19 cellular contexts compared by ENCODE assay signal in the genomic region with DNA sequence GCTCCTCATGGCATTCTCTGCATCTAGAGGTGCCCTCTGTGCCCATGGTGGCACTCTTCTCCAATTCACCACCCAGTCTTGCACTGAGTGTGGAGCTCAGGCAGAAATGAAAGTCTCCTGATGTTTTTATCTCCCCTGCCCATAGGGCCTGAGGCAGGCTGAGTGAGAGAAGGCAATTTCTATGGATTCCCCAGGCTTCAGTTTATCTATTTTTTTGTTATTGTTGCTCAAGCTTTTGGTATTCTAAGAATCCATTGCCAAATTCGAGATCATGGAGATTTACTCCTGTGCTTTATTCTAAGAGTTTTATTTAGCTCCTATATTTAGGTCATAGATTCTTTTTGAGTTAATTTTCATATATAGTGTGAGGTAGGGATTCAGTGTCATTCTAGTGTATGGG. TPM values are rescaled to one million over a fixed set of nuclear protein-coding genes. Genes with fewer than 3 reads are reported as not detected.
DNase-seq lines count a peak whose midpoint lies in the region; ATAC-seq and TF ChIP-seq lines count a peak whose summit lies in the region.
"Had no signal": no experiment of that assay in that cellular context is flagged by ENCODE, and none has a peak within 500 bp of the region (broad histone marks: within the 10 kb centered on the region; RNA-seq: fewer than 3 reads in every experiment).

No MANE protein-coding gene starts in this region.

- peaks cover 54% of the 10 kb centered on the region for H3K4me1 Mint-ChIP-seq in endothelial cell (ENCODE audit: unreplicated experiment)

- peak; percentile 85 for DNase-seq in NCI-H226
- DNase-seq in endothelial cell (ENCODE audit: low spot score): no peak
- DNase-seq in left lobe of liver (ENCODE audit: low spot score): peak; percentile 3
- no peak for DNase-seq in thoracic aorta (ENCODE audit: low spot score)
- no peak for DNase-seq in SW 1271 (lab: John Stamatoyannopoulos, UW)
- DNase-seq: activated CD8-positive, alpha-beta memory T cell treated with anti-CD3 and anti-CD28 coated beads for 24 hours; amygdala; DMS 273 treated with DMSO at 0.1 percent for 48 hours; hypothalamus; naive thymus-derived CD8-positive, alpha-beta T cell; NCI-H1694 treated with DMSO at 0.1 percent for 48 hours; NCI-H510A treated with DMSO at 0.1 percent for 48 hours; substantia nigra had no signal

- no peaks in the 10 kb centered on the region for H3K36me3 ChIP-seq in thoracic aorta
- H3K36me3 ChIP-seq: BLaER1, prostate gland had no signal

- H3K4me3 ChIP-seq in thoracic aorta: no peak overlapping the region
- H3K4me3 ChIP-seq: BLaER1, prostate gland had no signal

- peak overlapping the region; percentile 52 for H3K4me3 Mint-ChIP-seq in endothelial cell (ENCODE audit: unreplicated experiment)
- H3K4me3 Mint-ChIP-seq: naive thymus-derived CD8-positive, alpha-beta T cell had no signal

- no peak overlapping the region for H3K27ac Mint-ChIP-seq in endothelial cell (ENCODE audit: unreplicated experiment)
- H3K27ac Mint-ChIP-seq: naive thymus-derived CD8-positive, alpha-beta T cell had no signal

- H3K36me3 Mint-ChIP-seq in endothelial cell (ENCODE audit: low read depth, unreplicated experiment): peaks cover 82% of the 10 kb centered on the region

- peaks cover 15 to 50% of the 10 kb centered on the region in 2 donors for H3K4me1 ChIP-seq in thoracic aorta (ENCODE audit: control insufficient read depth in 1 of 2, low read depth in 2 of 2)
- H3K4me1 ChIP-seq: prostate gland had no signal

- H3K27ac ChIP-seq in thoracic aorta: peak overlapping the region; percentile 86
- H3K27ac ChIP-seq: BLaER1 had no signal

- H3K27me3 Mint-ChIP-seq in endothelial cell (ENCODE audit: unreplicated experiment): peaks cover 2% of the 10 kb centered on the region

- TF ChIP-seq CTCF in endothelial cell (IDR thresholded peaks at IDR 0.05; ENCODE audit: unreplicated experiment) (no peak), thoracic aorta (IDR thresholded peaks at IDR 0.05) (no peak)

- ATAC-seq in left lobe of liver (no peak), thoracic aorta (ENCODE audit: insufficient number of reproducible peaks, low FRiP score, low read depth) (no peak), HG02884 (IDR thresholded peaks at IDR 0.05; ENCODE audit: unreplicated experiment) (no peak), GM18511 (IDR thresholded peaks at IDR 0.05; ENCODE audit: unreplicated experiment) (no peak)
- ATAC-seq in activated CD4-positive, CD25-positive, alpha-beta regulatory T cell treated with anti-CD3 and anti-CD28 coated beads, Interleukin-2, amount 50 U/mL, for 24 hours: no peak
- ATAC-seq: naive thymus-derived CD8-positive, alpha-beta T cell had no signal

- H3K9me3 ChIP-seq in thoracic aorta: no peaks in the 10 kb centered on the region
- H3K9me3 ChIP-seq: BLaER1, prostate gland had no signal

- no peaks in the 10 kb centered on the region for H3K27me3 ChIP-seq in thoracic aorta (replicated peaks; ENCODE audit: insufficient read depth)
- H3K27me3 ChIP-seq: BLaER1 had no signal

- no peaks in the 10 kb centered on the region for H3K9me3 Mint-ChIP-seq in endothelial cell (ENCODE audit: unreplicated experiment)

RNA-seq across cellular contexts. Expression of gene TSPAN18, which starts 40.7 kb away (rescaled TPM):
- 717 TPM for total RNA-seq in endothelial cell (ENCODE audit: unreplicated experiment)
- total RNA-seq in left lobe of liver: 4.2 TPM
- total RNA-seq in thoracic aorta: 1 to 10 TPM; 2.0 to 7.7 TPM
- total RNA-seq: HT-29 had no signal

Comparison
In these comparisons a context has a peak if more than half of its experiments do, and no peak if none do; other contexts are left out.
1. DNase-seq: peak in NCI-H226 (single experiment) and left lobe of liver (single experiment); none in endothelial cell (single experiment), thoracic aorta (single experiment) and SW 1271 (0 of 2).
2. RNA of gene TSPAN18, which starts 40.7 kb away (total RNA-seq): 717 TPM in endothelial cell (single experiment); 2.0 to 7.7 TPM in thoracic aorta and 4.2 TPM in left lobe of liver (single experiment); every median in the first group is over 10 times any median in the second.